Comparison of ENCODE assay signal across 18 cellular contexts in the genomic region with DNA sequence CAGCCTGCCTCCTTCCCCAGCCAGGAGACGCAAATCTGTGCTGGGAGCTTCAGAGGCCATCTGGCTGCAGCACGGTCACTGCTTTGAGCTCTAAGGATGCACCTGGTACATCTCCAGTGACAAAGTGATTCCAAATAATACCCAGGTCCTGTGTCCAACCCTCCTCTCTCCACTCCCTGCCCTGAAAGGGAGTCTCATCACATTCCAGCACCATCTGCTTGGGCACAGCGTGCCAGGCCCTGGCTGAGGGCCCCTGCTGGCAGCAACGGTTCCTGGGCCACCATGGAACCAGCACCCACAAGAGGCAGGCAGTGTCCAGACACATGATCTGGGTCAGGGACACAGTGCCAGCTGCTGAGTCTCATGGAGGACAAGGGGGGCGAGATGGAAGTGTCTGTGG.
"Had no signal": no experiment of that assay in that cellular context is flagged by ENCODE, and none has a peak within 500 bp of the region (broad histone marks: within the 10 kb centered on the region; RNA-seq: fewer than 3 reads in every experiment).

No MANE protein-coding gene starts in this region.

- H3K4me3 Mint-ChIP-seq: activated naive CD4-positive, alpha-beta T cell treated with anti-CD3 and anti-CD28 coated beads, Interleukin-2, amount 10 ng/mL, durations not matched to agents 7 days and 5 days; dendritic cell treated with granulocyte-macrophage colony-stimulating factor and Interleukin-4, amounts not matched to agents 40 ng/mL and 50 ng/mL, for 4 days; effector memory CD8-positive, alpha-beta T cell; natural killer cell treated with Interleukin-12 subunit alpha and Interleukin-12 subunit beta and Interleukin-15 and Interleukin-18, amount 100 ng/mL, for 72 hours had no signal

- ATAC-seq: effector memory CD8-positive, alpha-beta T cell; foreskin keratinocyte; SK-N-SH treated with all-trans-retinoic acid at 6 μM for 48 hours had no signal

- DNase-seq: activated CD4-positive, alpha-beta T cell treated with anti-CD3 and anti-CD28 coated beads, Interleukin-2, amount 50 U/mL, for 48 hours; activated naive CD4-positive, alpha-beta T cell treated with anti-CD3 and anti-CD28 coated beads, Interleukin-2, amount 10 ng/mL, durations not matched to agents 7 days and 5 days; effector memory CD8-positive, alpha-beta T cell; foreskin keratinocyte; islet precursor cell; mesendoderm; sigmoid colon; stimulated activated CD4-positive, alpha-beta T cell treated with anti-CD3 and anti-CD28 coated beads, Interleukin-12 subunit alpha, Interleukin-12 subunit beta, amount 100 ng/mL, for 4 hours; stimulated activated CD4-positive, alpha-beta T cell treated with anti-CD3 and anti-CD28 coated beads, Interleukin-2, amount 100 ng/mL, for 24 hours; stomach; T-helper 1 cell; T1000; testis; upper lobe of left lung had no signal

- H3K9me3 Mint-ChIP-seq: natural killer cell treated with Interleukin-12 subunit alpha and Interleukin-12 subunit beta and Interleukin-15 and Interleukin-18, amount 100 ng/mL, for 72 hours had no signal

- H3K27ac Mint-ChIP-seq: activated naive CD4-positive, alpha-beta T cell treated with anti-CD3 and anti-CD28 coated beads, Interleukin-2, amount 10 ng/mL, durations not matched to agents 7 days and 5 days; activated T-helper 2 cell treated with anti-CD3 and anti-CD28 coated beads, Interferon-gamma antibody, Interleukin-2, Interleukin-4, amounts not matched to agents 10 μg/mL and 5 μg/mL and 100 μg/mL, durations not matched to agents 14 hours and 24 hours and 36 hours; dendritic cell treated with granulocyte-macrophage colony-stimulating factor and Interleukin-4, amounts not matched to agents 40 ng/mL and 50 ng/mL, for 4 days; effector memory CD8-positive, alpha-beta T cell; natural killer cell treated with Interleukin-12 subunit alpha and Interleukin-12 subunit beta and Interleukin-15 and Interleukin-18, amount 100 ng/mL, for 72 hours had no signal

- H3K4me1 Mint-ChIP-seq: activated naive CD4-positive, alpha-beta T cell treated with anti-CD3 and anti-CD28 coated beads, Interleukin-2, amount 10 ng/mL, durations not matched to agents 7 days and 5 days had no signal

- H3K27me3 Mint-ChIP-seq: dendritic cell treated with granulocyte-macrophage colony-stimulating factor and Interleukin-4, amounts not matched to agents 40 ng/mL and 50 ng/mL, for 4 days had no signal

- H3K36me3 Mint-ChIP-seq: activated naive CD4-positive, alpha-beta T cell treated with anti-CD3 and anti-CD28 coated beads, Interleukin-2, amount 10 ng/mL, durations not matched to agents 7 days and 5 days; natural killer cell treated with Interleukin-12 subunit alpha and Interleukin-12 subunit beta and Interleukin-15 and Interleukin-18, amount 100 ng/mL, for 72 hours had no signal
